ENCODE assay signal across 18 cellular contexts in genomic region chr1:96361961-96362360, GRCh38.
DNase-seq lines count a peak whose midpoint lies in the region; ATAC-seq, FAIRE-seq and TF ChIP-seq lines count a peak whose summit lies in the region.
"Had no signal": no experiment of that assay in that cellular context is flagged by ENCODE, and none has a peak within 500 bp of the region (broad histone marks: within the 10 kb centered on the region; RNA-seq: fewer than 3 reads in every experiment).

No MANE protein-coding gene starts in this region.

- H3K27ac Mint-ChIP-seq in Calu3 (ENCODE audit: unreplicated experiment) = peak overlapping the region; percentile 94
- peak overlapping the region in 2 of 3 experiments; percentile 1 to 19 for H3K27ac Mint-ChIP-seq in nephron
- H3K27ac Mint-ChIP-seq: activated CD4-positive, alpha-beta T cell treated with anti-CD3 and anti-CD28 coated beads for 36 hours had no signal

- H3K27me3 Mint-ChIP-seq in Calu3 (ENCODE audit: unreplicated experiment) (no peaks in the 10 kb centered on the region), nephron (ENCODE audit: low read depth) (no peaks in the 10 kb centered on the region)
- H3K27me3 Mint-ChIP-seq: activated CD4-positive, alpha-beta T cell treated with anti-CD3 and anti-CD28 coated beads for 36 hours had no signal

- CTCF ChIA-PET in Calu3 (lab: Charles Lee) = no interaction called here

- FAIRE-seq in RCC 7860 (lab: Jason Lieb, UNC) = no peak
- FAIRE-seq: TTC549 had no signal

- TF ChIP-seq CTCF in Calu3 (IDR thresholded peaks at IDR 0.05; ENCODE audit: unreplicated experiment) = no peak
- TF ChIP-seq CTCF in astrocyte of the spinal cord (IDR thresholded peaks at IDR 0.05; ENCODE audit: low read depth, low read length) = no peak
- TF ChIP-seq CTCF in nephron (IDR thresholded peaks at IDR 0.05; ENCODE audit: unreplicated experiment in 3 of 3) = no peak

- ATAC-seq in HG03457 (IDR thresholded peaks at IDR 0.05; ENCODE audit: unreplicated experiment) (no peak), GM19467 (IDR thresholded peaks at IDR 0.05; ENCODE audit: unreplicated experiment) (no peak)

- H3K4me3 Mint-ChIP-seq in Calu3 (ENCODE audit: low read depth, unreplicated experiment) (no peak overlapping the region), nephron (no peak overlapping the region)
- H3K4me3 Mint-ChIP-seq: activated CD4-positive, alpha-beta T cell treated with anti-CD3 and anti-CD28 coated beads for 36 hours; activated T-helper 17 cell treated with anti-CD3 and anti-CD28 coated beads, Interleukin-2, amount 50 U/mL, for 72 hours; stimulated activated effector memory CD8-positive, alpha-beta T cell treated with anti-CD3 and anti-CD28 coated beads, Interleukin-12 subunit alpha, Interleukin-12 subunit beta, amount 100 ng/mL, for 72 hours had no signal

- H3K36me3 Mint-ChIP-seq in Calu3 (ENCODE audit: insufficient read depth, unreplicated experiment) (peaks cover 6% of the 10 kb centered on the region), nephron (ENCODE audit: low read depth) (no peaks in the 10 kb centered on the region)
- H3K36me3 Mint-ChIP-seq: stimulated activated effector memory CD8-positive, alpha-beta T cell treated with anti-CD3 and anti-CD28 coated beads, Interleukin-12 subunit alpha, Interleukin-12 subunit beta, amount 100 ng/mL, for 72 hours had no signal

- DNase-seq in Calu3 (no peak), MV-4-11 (lab: John Stamatoyannopoulos, UW) (peak; percentile 49), astrocyte of the spinal cord (ENCODE audit: low read depth, low spot score) (peak; percentile 29), RCC 7860 (ENCODE audit: low spot score) (no peak), NCI-H1417 treated with DMSO at 0.1 percent for 48 hours (lab: John Stamatoyannopoulos, UW) (no peak)
- DNase-seq: DMS79 treated with DMSO at 0.1 percent for 48 hours, glutamatergic neuron, left ventricle myocardium inferior, mucosa of descending colon, NCI-H1436, retina had no signal

- H3K4me1 Mint-ChIP-seq in Calu3 (ENCODE audit: low read depth, unreplicated experiment) = peaks cover 53% of the 10 kb centered on the region
- H3K4me1 Mint-ChIP-seq in nephron = peaks cover 37% of the 10 kb centered on the region

- intact Hi-C loops in Calu3 (cut with micrococcal nuclease; ENCODE audit: unreplicated experiment) = loop anchor here (5.0 kb wide), 1 partner anchor 175 kb away; no protein-coding TSS in a partner anchor

- H3K4me3 ChIP-seq in astrocyte of the spinal cord (ENCODE audit: low read depth, low read length) = no peak overlapping the region
- H3K4me3 ChIP-seq: left ventricle myocardium inferior, mucosa of descending colon had no signal

- no TSS peak for BruUV-seq in Calu3 (replicated peaks; lab: Mats Ljungman, UMichigan)

- in situ Hi-C loops in astrocyte of the spinal cord (cut with HindIII; ENCODE audit: low sequenced_read_pairs) = no loop called here

- H3K9me3 Mint-ChIP-seq in Calu3 (ENCODE audit: low read depth, unreplicated experiment) (peaks cover 6% of the 10 kb centered on the region), nephron (no peaks in the 10 kb centered on the region)

Comparison
In these comparisons a context has a peak if more than half of its experiments do, and no peak if none do; other contexts are left out.
1. DNase-seq: peak in MV-4-11 (single experiment) and astrocyte of the spinal cord (single experiment); none in Calu3 (single experiment), RCC 7860 (single experiment) and NCI-H1417 treated with DMSO at 0.1 percent for 48 hours (single experiment).